In the genomic region with DNA sequence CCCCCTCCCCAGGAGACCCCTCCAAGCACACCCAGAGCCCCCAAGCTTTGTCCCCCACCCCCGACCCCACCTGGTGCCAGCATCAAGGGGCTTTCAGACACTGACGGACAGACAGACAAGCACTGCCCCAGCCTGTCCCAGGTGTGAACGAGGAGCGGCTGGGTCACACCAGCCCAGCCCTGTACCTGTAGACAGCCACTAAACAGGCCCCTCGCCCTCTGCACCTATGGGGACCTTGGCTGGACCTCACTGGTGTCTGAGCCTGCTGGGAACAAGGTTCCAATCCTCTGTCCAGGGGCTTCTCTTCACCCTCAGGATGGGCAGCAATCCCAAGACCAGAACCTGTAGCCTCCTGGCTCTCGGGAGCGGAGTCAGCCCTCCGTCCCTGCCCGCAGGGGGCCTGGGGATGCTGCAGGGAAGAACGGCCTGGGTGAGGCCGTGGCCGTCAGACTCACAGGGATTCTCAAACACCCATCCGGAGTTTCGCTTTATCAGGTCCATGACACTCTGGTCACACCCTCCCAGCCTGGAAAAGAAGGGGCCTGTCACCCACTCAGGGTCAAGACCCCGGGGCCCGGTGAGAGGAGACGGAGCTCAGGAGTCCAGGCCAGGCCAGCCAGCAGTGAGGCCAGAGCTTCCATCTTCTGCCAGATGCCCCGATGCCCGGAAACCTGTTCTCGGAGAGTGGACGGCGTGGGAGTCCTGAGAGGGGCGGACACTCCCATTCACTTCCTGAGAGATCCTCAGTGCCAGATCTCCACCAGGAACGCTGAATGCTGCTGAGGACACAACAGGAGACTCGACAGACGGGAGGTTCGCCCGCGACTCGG, we compare ENCODE assay signal across 22 cellular contexts. TPM values are rescaled to one million over a fixed set of nuclear protein-coding genes. Genes with fewer than 3 reads are reported as not detected.
"Had no signal": no experiment of that assay in that cellular context is flagged by ENCODE, and none has a peak within 500 bp of the region (broad histone marks: within the 10 kb centered on the region; RNA-seq: fewer than 3 reads in every experiment).

No MANE protein-coding gene starts in this region.

- DNase-seq: activated CD4-positive, alpha-beta T cell treated with anti-CD3 and anti-CD28 coated beads, Interleukin-2, amount 50 U/mL, for 48 hours; activated naive CD4-positive, alpha-beta T cell treated with anti-CD3 and anti-CD28 coated beads, Interleukin-2, amount 10 ng/mL, durations not matched to agents 7 days and 5 days; activated T-cell treated with anti-CD3 and anti-CD28 coated beads, Interleukin-2, amount 50 U/mL, for 24 hours; dorsolateral prefrontal cortex; endodermal cell; islet precursor cell; sigmoid colon; stimulated activated CD4-positive, alpha-beta T cell treated with anti-CD3 and anti-CD28 coated beads, Interleukin-1b, Interleukin-23, amount 100 ng/mL, for 48 hours; T1000; WERI-Rb-1 had no signal

- H3K4me3 Mint-ChIP-seq: activated naive CD4-positive, alpha-beta T cell treated with anti-CD3 and anti-CD28 coated beads, Interleukin-2, amount 10 ng/mL, durations not matched to agents 7 days and 5 days; activated T-cell treated with anti-CD3 and anti-CD28 coated beads, Interleukin-2, amount 50 U/mL, for 24 hours; endodermal cell had no signal

- H3K9me3 Mint-ChIP-seq: activated naive CD4-positive, alpha-beta T cell treated with anti-CD3 and anti-CD28 coated beads, Interleukin-2, amount 10 ng/mL, durations not matched to agents 7 days and 5 days; activated T-cell treated with anti-CD3 and anti-CD28 coated beads, Interleukin-2, amount 50 U/mL, for 24 hours had no signal

- H3K4me3 ChIP-seq: ascending aorta, hepatocyte, psoas muscle, sigmoid colon, tibial artery, uterus had no signal

- H3K36me3 ChIP-seq: ascending aorta, left lung, sigmoid colon, tibial artery, uterus, WERI-Rb-1 had no signal

- ATAC-seq: left lung had no signal

- H3K27ac Mint-ChIP-seq: activated naive CD4-positive, alpha-beta T cell treated with anti-CD3 and anti-CD28 coated beads, Interleukin-2, amount 10 ng/mL, durations not matched to agents 7 days and 5 days; activated T-cell treated with anti-CD3 and anti-CD28 coated beads, Interleukin-2, amount 50 U/mL, for 24 hours; endodermal cell had no signal

- H3K4me1 ChIP-seq: ascending aorta, psoas muscle had no signal

- H3K4me1 Mint-ChIP-seq: endodermal cell had no signal

- H3K27ac ChIP-seq: ascending aorta, dorsolateral prefrontal cortex, hepatocyte, psoas muscle, tibial artery, WERI-Rb-1 had no signal

- H3K9me3 ChIP-seq: ascending aorta, left lung, psoas muscle, sigmoid colon, tibial artery, uterus had no signal

- H3K27me3 ChIP-seq: hepatocyte had no signal

- H3K36me3 Mint-ChIP-seq: activated naive CD4-positive, alpha-beta T cell treated with anti-CD3 and anti-CD28 coated beads, Interleukin-2, amount 10 ng/mL, durations not matched to agents 7 days and 5 days had no signal

RNA-seq across cellular contexts. Expression of gene LCN6, which starts 2.7 kb away (rescaled TPM):
- total RNA-seq: bronchial epithelial cell, chondrocyte, endodermal cell, epithelial cell of proximal tubule, hepatocyte, myocyte, osteocyte had no signal
- polyA plus RNA-seq: hepatocyte, neural cell had no signal

RNA-seq across cellular contexts. Expression of gene LCN10, which starts 2.9 kb away (rescaled TPM):
- total RNA-seq: bronchial epithelial cell, chondrocyte, epithelial cell of proximal tubule, hepatocyte, myocyte, osteocyte had no signal
- polyA plus RNA-seq: hepatocyte, neural cell had no signal

RNA-seq across cellular contexts. Expression of gene LCN8, which starts 12.4 kb away (rescaled TPM):
- total RNA-seq: ascending aorta, bronchial epithelial cell, chondrocyte, endodermal cell, epithelial cell of proximal tubule, hepatocyte, left lung, osteocyte, sigmoid colon had no signal
- polyA plus RNA-seq: hepatocyte, neural cell had no signal

RNA-seq across cellular contexts. Expression of gene LCN15, which starts 18.7 kb away (rescaled TPM):
- total RNA-seq: ascending aorta, bronchial epithelial cell, chondrocyte, epithelial cell of proximal tubule, left lung, myocyte, osteocyte, sigmoid colon, uterus had no signal
- polyA plus RNA-seq: neural cell had no signal

RNA-seq across cellular contexts. Expression of gene DIPK1B, which starts 33.2 kb away (rescaled TPM):
- total RNA-seq: bronchial epithelial cell, myocyte had no signal
